In genomic region chr11:94493443-94494199, GRCh38 we compare ENCODE assay signal across 7 cellular contexts.
DNase-seq lines count a peak whose midpoint lies in the region; ATAC-seq and TF ChIP-seq lines count a peak whose summit lies in the region.

Gene ANKRD49, plus strand, starts transcription at chr11:94493984. Its CDS starts 2,710 bp downstream, at chr11:94496694.
Gene MRE11, minus strand, starts transcription at chr11:94493844. Its CDS starts 1,043 bp downstream, at chr11:94492801.

- in situ Hi-C loops in astrocyte of the spinal cord (cut with HindIII; ENCODE audit: low sequenced_read_pairs), result no loop called here

- TF ChIP-seq CTCF in astrocyte of the spinal cord (IDR thresholded peaks at IDR 0.05; ENCODE audit: low read depth, low read length), result no peak

- ATAC-seq in GM18508 (IDR thresholded peaks at IDR 0.05; ENCODE audit: insufficient read depth, unreplicated experiment), result peak; percentile 99
- ATAC-seq in HG03025 (IDR thresholded peaks at IDR 0.05; ENCODE audit: low FRiP score, unreplicated experiment), result peak; percentile 99

- DNase-seq in NCI-H2081 (lab: John Stamatoyannopoulos, UW) (peak; percentile 97 to 98), T1000 (lab: John Stamatoyannopoulos, UW) (peak; percentile 92), astrocyte of the spinal cord (ENCODE audit: low read depth, low spot score) (peak; percentile 99), hippocampal formation (lab: John Stamatoyannopoulos, UW) (peak; percentile 94 to 96), retina (peak; percentile 97)

- H3K4me3 ChIP-seq in astrocyte of the spinal cord (ENCODE audit: low read depth, low read length), result peak within 1 kb of the TSS; percentile 96

Comparison
In these comparisons a context has a peak if more than half of its experiments do, and no peak if none do; other contexts are left out.
1. Peak in every context shown above with its lines: DNase-seq, ATAC-seq and H3K4me3 ChIP-seq.